In the genomic region with DNA sequence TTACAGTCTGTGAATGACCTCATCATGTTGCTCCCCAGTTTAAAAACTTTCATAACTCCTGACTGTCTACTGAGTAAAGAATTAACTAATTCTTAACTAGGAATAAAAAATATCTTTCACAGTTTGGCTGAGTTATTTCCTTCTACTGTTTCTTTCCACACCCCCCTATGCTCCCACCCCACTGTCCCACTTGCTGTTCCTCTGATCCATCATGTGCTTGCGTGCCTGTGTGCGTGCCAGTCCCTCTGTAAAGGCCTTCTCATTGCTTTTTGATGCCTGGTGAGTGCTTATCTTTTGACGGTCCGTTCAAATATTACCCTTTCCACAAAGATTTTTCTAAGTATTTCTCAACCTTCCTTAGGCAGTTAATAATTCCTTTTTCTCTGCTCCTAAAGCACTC, we compare ENCODE assay signal across 20 cellular contexts.
"Had no signal": no experiment of that assay in that cellular context is flagged by ENCODE, and none has a peak within 500 bp of the region (broad histone marks: within the 10 kb centered on the region; RNA-seq: fewer than 3 reads in every experiment).

No MANE protein-coding gene starts in this region.

- H3K9ac ChIP-seq: SK-N-SH had no signal

- H3K27ac Mint-ChIP-seq: activated CD4-positive, alpha-beta memory T cell treated with anti-CD3 and anti-CD28 coated beads, Interleukin-2, amount 10 ng/mL, durations not matched to agents 7 days and 5 days; activated CD4-positive, alpha-beta T cell treated with anti-CD3 and anti-CD28 coated beads for 36 hours; activated naive CD8-positive, alpha-beta T cell treated with anti-CD3 and anti-CD28 coated beads, Interleukin-2, amount 10 ng/mL, durations not matched to agents 7 days and 5 days; activated T-cell treated with anti-CD3 and anti-CD28 coated beads, Interleukin-2, amount 50 U/mL, for 72 hours; progenitor cell of endocrine pancreas had no signal

- H3K9me3 ChIP-seq: esophagus squamous epithelium, right atrium auricular region, SK-N-SH, transverse colon, vagina had no signal

- H3K27me3 ChIP-seq: esophagus squamous epithelium, right atrium auricular region, transverse colon, vagina had no signal

- H3K36me3 ChIP-seq: right atrium auricular region, transverse colon, vagina had no signal

- H3K9me3 Mint-ChIP-seq: activated CD4-positive, alpha-beta memory T cell treated with anti-CD3 and anti-CD28 coated beads, Interleukin-2, amount 10 ng/mL, durations not matched to agents 7 days and 5 days; activated naive CD8-positive, alpha-beta T cell treated with anti-CD3 and anti-CD28 coated beads, Interleukin-2, amount 10 ng/mL, durations not matched to agents 7 days and 5 days; activated T-cell treated with anti-CD3 and anti-CD28 coated beads, Interleukin-2, amount 50 U/mL, for 72 hours had no signal

- H3K27ac ChIP-seq: esophagus squamous epithelium, right atrium auricular region, skin epidermis, transverse colon, vagina had no signal

- ATAC-seq: activated CD4-positive, alpha-beta T cell treated with anti-CD3 and anti-CD28 coated beads for 36 hours; activated T-cell treated with anti-CD3 and anti-CD28 coated beads, Interleukin-2, amount 50 U/mL, for 72 hours; naive thymus-derived CD4-positive, alpha-beta T cell; stimulated activated naive CD8-positive, alpha-beta T cell treated with anti-CD3 and anti-CD28 coated beads, Interleukin-15, Interleukin-2, amounts not matched to agents 100 U/mL and 50 U/mL, for 24 hours had no signal

- H3K4me2 ChIP-seq: SK-N-SH had no signal

- DNase-seq: activated CD4-positive, alpha-beta memory T cell treated with anti-CD3 and anti-CD28 coated beads, Interleukin-2, amount 10 ng/mL, durations not matched to agents 7 days and 5 days; activated CD4-positive, alpha-beta T cell treated with anti-CD3 and anti-CD28 coated beads for 36 hours; activated CD8-positive, alpha-beta memory T cell treated with anti-CD3 and anti-CD28 coated beads, Interleukin-2, amount 50 U/mL, for 48 hours; activated gamma-delta T cell treated with Interleukin-2 at 50 U/mL for 16 hours; activated naive CD8-positive, alpha-beta T cell treated with anti-CD3 and anti-CD28 coated beads, Interleukin-2, amount 10 ng/mL, durations not matched to agents 7 days and 5 days; activated T-cell treated with anti-CD3 and anti-CD28 coated beads, Interleukin-2, amount 50 U/mL, for 72 hours; anterior cingulate cortex; esophagus squamous epithelium; foreskin fibroblast; glutamatergic neuron; naive thymus-derived CD4-positive, alpha-beta T cell; SK-N-SH; stimulated activated CD4-positive, alpha-beta T cell treated with anti-CD3 and anti-CD28 coated beads, Interleukin-4, amount 100 ng/mL, for 24 hours; stimulated activated naive CD8-positive, alpha-beta T cell treated with anti-CD3 and anti-CD28 coated beads, Interleukin-15, Interleukin-2, amounts not matched to agents 100 U/mL and 50 U/mL, for 24 hours; transverse colon had no signal

- H3K4me3 ChIP-seq: esophagus squamous epithelium, lung, right atrium auricular region, skin epidermis, transverse colon, vagina had no signal
